23 cellular contexts compared by ENCODE assay signal in genomic region chr12:94745562-94745961, GRCh38.
"Had no signal": no experiment of that assay in that cellular context is flagged by ENCODE, and none has a peak within 500 bp of the region (broad histone marks: within the 10 kb centered on the region; RNA-seq: fewer than 3 reads in every experiment).

No MANE protein-coding gene starts in this region.

- H3K27ac Mint-ChIP-seq: endodermal cell; immature natural killer cell; stimulated activated memory B cell treated with anti-CD40 and anti-IgM and Interleukin-4, amounts not matched to agents 10 μg/mL and 1 μg/mL and 100 μg/mL, for 72 hours; stimulated activated naive CD8-positive, alpha-beta T cell treated with anti-CD3 and anti-CD28 coated beads, Interleukin-15, Interleukin-2, amounts not matched to agents 100 ng/mL and 50 ng/mL, for 24 hours had no signal

- H3K4me1 Mint-ChIP-seq: immature natural killer cell; naive thymus-derived CD4-positive, alpha-beta T cell had no signal

- H3K36me3 Mint-ChIP-seq: immature natural killer cell; naive thymus-derived CD4-positive, alpha-beta T cell had no signal

- H3K27me3 Mint-ChIP-seq: stimulated activated memory B cell treated with anti-CD40 and anti-IgM and Interleukin-4, amounts not matched to agents 10 μg/mL and 1 μg/mL and 100 μg/mL, for 72 hours had no signal

- H3K4me3 ChIP-seq: coronary artery, left ventricle myocardium inferior, lower lobe of right lung, pancreas, prostate gland, right lobe of liver, tibial nerve, upper lobe of right lung, vagina had no signal

- H3K9me3 Mint-ChIP-seq: endodermal cell; immature natural killer cell; neural crest cell; stimulated activated memory B cell treated with anti-CD40 and anti-IgM and Interleukin-4, amounts not matched to agents 10 μg/mL and 1 μg/mL and 100 μg/mL, for 72 hours; stimulated activated naive CD8-positive, alpha-beta T cell treated with anti-CD3 and anti-CD28 coated beads, Interleukin-15, Interleukin-2, amounts not matched to agents 100 ng/mL and 50 ng/mL, for 24 hours had no signal

- ATAC-seq: foreskin keratinocyte; lower lobe of right lung; naive thymus-derived CD4-positive, alpha-beta T cell; pancreas; right lobe of liver; stimulated activated memory B cell treated with anti-CD40 and anti-IgM and Interleukin-4, amounts not matched to agents 10 μg/mL and 1 μg/mL and 100 μg/mL, for 72 hours; upper lobe of right lung had no signal

- H3K4me3 Mint-ChIP-seq: endodermal cell; immature natural killer cell; naive thymus-derived CD4-positive, alpha-beta T cell; neural crest cell; stimulated activated memory B cell treated with anti-CD40 and anti-IgM and Interleukin-4, amounts not matched to agents 10 μg/mL and 1 μg/mL and 100 μg/mL, for 72 hours; stimulated activated naive CD8-positive, alpha-beta T cell treated with anti-CD3 and anti-CD28 coated beads, Interleukin-15, Interleukin-2, amounts not matched to agents 100 ng/mL and 50 ng/mL, for 24 hours had no signal

- DNase-seq: effector CD4-positive, alpha-beta T cell; endodermal cell; erythroblast; foreskin keratinocyte; immature natural killer cell; left ventricle myocardium inferior; lower lobe of right lung; mesendoderm; naive thymus-derived CD4-positive, alpha-beta T cell; nucleus accumbens; pancreas; right lobe of liver; stimulated activated CD4-positive, alpha-beta T cell treated with anti-CD3 and anti-CD28 coated beads, Interleukin-15, amount 100 ng/mL, for 24 hours; stimulated activated CD4-positive, alpha-beta T cell treated with anti-CD3 and anti-CD28 coated beads, Interleukin-1b, Interleukin-23, amount 100 ng/mL, for 48 hours; stimulated activated CD4-positive, alpha-beta T cell treated with anti-CD3 and anti-CD28 coated beads, Interleukin-4, amount 100 ng/mL, for 24 hours; upper lobe of right lung had no signal
